ENCODE assay signal across 8 cellular contexts in the genomic region with DNA sequence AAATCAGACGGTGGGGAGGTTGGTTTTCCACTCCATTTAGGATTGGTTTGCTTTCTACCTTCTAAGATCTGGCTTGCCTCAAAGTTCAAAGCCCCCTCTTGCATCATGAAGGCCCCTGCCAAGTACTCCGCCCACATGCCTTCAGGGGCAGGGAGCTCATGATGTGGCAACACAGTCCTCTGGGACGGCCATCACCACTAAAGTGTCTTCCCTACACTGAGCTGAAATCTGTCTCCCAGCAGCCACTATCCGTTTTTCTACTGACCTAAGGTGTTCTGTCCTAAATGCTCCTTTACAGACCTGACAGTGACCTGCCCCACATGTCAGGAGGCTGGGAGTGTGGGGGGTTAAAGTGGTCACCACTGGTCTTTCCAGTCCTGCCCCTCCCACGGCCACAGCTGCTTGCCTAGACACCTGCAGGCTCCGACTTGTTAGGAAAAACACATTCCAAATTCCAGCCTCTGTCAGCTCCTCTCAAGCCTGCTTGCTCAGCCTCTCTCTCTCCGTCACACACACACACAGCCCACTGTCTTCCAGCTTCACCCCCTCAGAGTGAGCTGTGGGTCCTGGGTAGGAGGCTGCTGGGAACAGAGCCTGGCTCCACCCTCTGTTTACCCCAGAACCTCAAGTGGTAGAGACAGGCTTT.
DNase-seq lines count a peak whose midpoint lies in the region; ATAC-seq lines count a peak whose summit lies in the region.

No MANE protein-coding gene starts in this region.

- H3K27ac ChIP-seq in epithelial cell of prostate: peak overlapping the region; percentile 97

- ATAC-seq in HG03108 (IDR thresholded peaks at IDR 0.05; ENCODE audit: unreplicated experiment): no peak
- ATAC-seq in GM18868 (IDR thresholded peaks at IDR 0.05; ENCODE audit: unreplicated experiment): no peak
- ATAC-seq in GM18861 (IDR thresholded peaks at IDR 0.05; ENCODE audit: unreplicated experiment): no peak

- peak; percentile 52 for DNase-seq in COLO668 (lab: John Stamatoyannopoulos, UW; ENCODE audit: unreplicated experiment)
- DNase-seq in NCI-H345 (lab: John Stamatoyannopoulos, UW): peak; percentile 48
- DNase-seq in epithelial cell of prostate (ENCODE audit: low read depth, low spot score): peak; percentile 84
- peak in 49 of 56 donors; percentile 23 to 93 (median 66) for DNase-seq in nucleus accumbens (lab: John Stamatoyannopoulos, UW)
- no peak for DNase-seq in activated T-cell treated with anti-CD3 and anti-CD28 coated beads, Interleukin-2, amount 50 U/mL, for 48 hours

Comparison
In these comparisons a context has a peak if more than half of its experiments do, and no peak if none do; other contexts are left out.
1. DNase-seq: peak in COLO668 (single experiment), NCI-H345 (single experiment), epithelial cell of prostate (single experiment) and nucleus accumbens (49 of 56); none in activated T-cell treated with anti-CD3 and anti-CD28 coated beads, Interleukin-2, amount 50 U/mL, for 48 hours (0 of 2).